In genomic region chr11:122538060-122538459, GRCh38 we compare ENCODE assay signal across 10 cellular contexts.
"Had no signal": no experiment of that assay in that cellular context is flagged by ENCODE, and none has a peak within 500 bp of the region (broad histone marks: within the 10 kb centered on the region; RNA-seq: fewer than 3 reads in every experiment).

No MANE protein-coding gene starts in this region.

- FAIRE-seq: H54, HTR-8/SVneo had no signal

- H3K4me3 ChIP-seq: GM23248 had no signal

- H2AFZ ChIP-seq: GM23248 had no signal

- H3K9ac ChIP-seq: GM23248, KMS-11 had no signal

- H3K4me2 ChIP-seq: KMS-11 had no signal

- DNase-seq: GM23248, GOT3, H9, HCEC 1CT, IMR-90, Kasumi-1, KBM-7 had no signal

- H3K27ac ChIP-seq: GM23248, KMS-11 had no signal
